In genomic region chr2:45242161-45242741, GRCh38 we compare ENCODE assay signal across 9 cellular contexts.
DNase-seq lines count a peak whose midpoint lies in the region; ATAC-seq and TF ChIP-seq lines count a peak whose summit lies in the region.
"Had no signal": no experiment of that assay in that cellular context is flagged by ENCODE, and none has a peak within 500 bp of the region (broad histone marks: within the 10 kb centered on the region; RNA-seq: fewer than 3 reads in every experiment).

No MANE protein-coding gene starts in this region.

- H3K36me3 Mint-ChIP-seq in stimulated activated memory B cell treated with anti-CD40 and anti-IgM and Interleukin-4, amounts not matched to agents 10 μg/mL and 1 μg/mL and 100 μg/mL, for 72 hours, result no peaks in the 10 kb centered on the region
- H3K36me3 Mint-ChIP-seq in naive thymus-derived CD8-positive, alpha-beta T cell, result no peaks in the 10 kb centered on the region

- H4K20me1 ChIP-seq in OCI-LY7 (ENCODE audit: insufficient read depth, low read length), result no peaks in the 10 kb centered on the region

- no peak overlapping the region for H3K4me3 ChIP-seq in OCI-LY7 (ENCODE audit: low read depth, low read length, poor library complexity, severe bottlenecking)
- no peak overlapping the region for H3K4me3 ChIP-seq in gastroesophageal sphincter

- TF ChIP-seq RAD21 in Ishikawa (IDR thresholded peaks at IDR 0.05; ENCODE audit: low read depth), result no peak

- H3K4me1 Mint-ChIP-seq in stimulated activated memory B cell treated with anti-CD40 and anti-IgM and Interleukin-4, amounts not matched to agents 10 μg/mL and 1 μg/mL and 100 μg/mL, for 72 hours, result no peaks in the 10 kb centered on the region
- H3K4me1 Mint-ChIP-seq in naive thymus-derived CD8-positive, alpha-beta T cell, result no peaks in the 10 kb centered on the region

- no peaks in the 10 kb centered on the region for H3K9me2 ChIP-seq in OCI-LY7 (ENCODE audit: insufficient read depth, low read length)

- H3K27me3 ChIP-seq in gastroesophageal sphincter, result no peaks in the 10 kb centered on the region

- no TSS peak for BruUV-seq in OCI-LY7 (replicated peaks; lab: Mats Ljungman, UMichigan)

- no peak overlapping the region for H3K27ac Mint-ChIP-seq in stimulated activated memory B cell treated with anti-CD40 and anti-IgM and Interleukin-4, amounts not matched to agents 10 μg/mL and 1 μg/mL and 100 μg/mL, for 72 hours
- no peak overlapping the region for H3K27ac Mint-ChIP-seq in naive thymus-derived CD8-positive, alpha-beta T cell

- ATAC-seq in gastroesophageal sphincter, result peak; percentile 52
- ATAC-seq in stimulated activated memory B cell treated with anti-CD40 and anti-IgM and Interleukin-4, amounts not matched to agents 10 μg/mL and 1 μg/mL and 100 μg/mL, for 72 hours, result no peak
- ATAC-seq in naive thymus-derived CD8-positive, alpha-beta T cell, result no peak

- peaks cover 13% of the 10 kb centered on the region for H3K27me3 Mint-ChIP-seq in stimulated activated memory B cell treated with anti-CD40 and anti-IgM and Interleukin-4, amounts not matched to agents 10 μg/mL and 1 μg/mL and 100 μg/mL, for 72 hours
- H3K27me3 Mint-ChIP-seq in naive thymus-derived CD8-positive, alpha-beta T cell, result peaks cover 0 to 20% (median 10%) of the 10 kb centered on the region in 5 donors

- no peak overlapping the region for H3K4me2 ChIP-seq in OCI-LY7 (ENCODE audit: low read length)

- CTCF ChIA-PET in OCI-LY7 (lab: Charles Lee; ENCODE audit: unreplicated experiment), result no interaction called here

- POLR2A ChIA-PET in OCI-LY7 (lab: Charles Lee), result interaction anchor here (0.7 to 2.0 kb wide), 4 partner anchors 9 to 76 kb away, joined by 3 to 6 read pairs (median 3); no protein-coding TSS in a partner anchor
- POLR2A ChIA-PET in naive thymus-derived CD8-positive, alpha-beta T cell (lab: Charles Lee), result no interaction called here

- TF ChIP-seq CTCF in OCI-LY7 (conservative IDR thresholded peaks at IDR 0.05; ENCODE audit: low read length) (no peak), gastroesophageal sphincter (IDR thresholded peaks at IDR 0.05) (no peak)

- H3K4me1 ChIP-seq in OCI-LY7 (ENCODE audit: insufficient read depth, low read length, poor library complexity, severe bottlenecking) (peaks cover 8% of the 10 kb centered on the region), gastroesophageal sphincter (peaks cover 0 to 22% (median 8%) of the 10 kb centered on the region in 3 donors)

- H3K4me3 Mint-ChIP-seq in stimulated activated memory B cell treated with anti-CD40 and anti-IgM and Interleukin-4, amounts not matched to agents 10 μg/mL and 1 μg/mL and 100 μg/mL, for 72 hours, result no peak overlapping the region
- no peak overlapping the region for H3K4me3 Mint-ChIP-seq in naive thymus-derived CD8-positive, alpha-beta T cell

- H3K9me3 Mint-ChIP-seq in stimulated activated memory B cell treated with anti-CD40 and anti-IgM and Interleukin-4, amounts not matched to agents 10 μg/mL and 1 μg/mL and 100 μg/mL, for 72 hours, result no peaks in the 10 kb centered on the region
- peaks cover 0 to 2% (median 0%) of the 10 kb centered on the region in 9 donors for H3K9me3 Mint-ChIP-seq in naive thymus-derived CD8-positive, alpha-beta T cell

- WGBS in gastroesophageal sphincter (ENCODE audit: low coverage in 1 of 2), 2 donors, result 0 to 7% methylated on average over 1 of the region's 6 CpGs

- DNase-seq in OCI-LY7 (ENCODE audit: low spot score) (no peak), renal cortical epithelial cell (ENCODE audit: low read depth) (peak; percentile 26), inferior parietal cortex (ENCODE audit: extremely low spot score) (no peak), C1 segment of cervical spinal cord (lab: John Stamatoyannopoulos, UW) (no peak)
- no peak for DNase-seq in naive thymus-derived CD8-positive, alpha-beta T cell
- DNase-seq: mesendoderm had no signal

- H3K27ac ChIP-seq in OCI-LY7 (ENCODE audit: low read depth, low read length, poor library complexity, severe bottlenecking), result no peak overlapping the region
- peak overlapping the region in 3 of 4 donors; percentile 21 to 53 (median 46) for H3K27ac ChIP-seq in gastroesophageal sphincter

- no peaks in the 10 kb centered on the region for H3K79me2 ChIP-seq in OCI-LY7 (ENCODE audit: insufficient read depth, low read depth, low read length)

- H2AFZ ChIP-seq in OCI-LY7 (ENCODE audit: low read length), result peak overlapping the region; percentile 38; the same call in 1 of the 2 replicates

- intact Hi-C loops in OCI-LY7 (cut with micrococcal nuclease; ENCODE audit: unreplicated experiment), result no loop called here

- no peaks in the 10 kb centered on the region for H3K36me3 ChIP-seq in OCI-LY7 (ENCODE audit: insufficient read depth, low read length)
- no peaks in the 10 kb centered on the region for H3K36me3 ChIP-seq in gastroesophageal sphincter

- no peak for TF ChIP-seq POLR2A in gastroesophageal sphincter (IDR thresholded peaks at IDR 0.05)

- TF ChIP-seq EP300 in Ishikawa (IDR thresholded peaks at IDR 0.05; ENCODE audit: borderline replicate concordance), result no peak
- TF ChIP-seq EP300 in gastroesophageal sphincter (IDR thresholded peaks at IDR 0.05), result no peak

- H3K9me3 ChIP-seq in OCI-LY7 (ENCODE audit: low read length) (no peaks in the 10 kb centered on the region), gastroesophageal sphincter (no peaks in the 10 kb centered on the region)

TF ChIP-seq in Ishikawa, 13 proteins besides CTCF, POLR2A, EP300 and RAD21:
- TF ChIP-seq TAF1 (IDR thresholded peaks at IDR 0.05; ENCODE audit: low read depth) (no peak), TCF12 (IDR thresholded peaks at IDR 0.05; ENCODE audit: low read depth) (no peak), MAX (IDR thresholded peaks at IDR 0.05) (no peak), USF1 (IDR thresholded peaks at IDR 0.05) (peak; percentile 86), EGR1 (IDR thresholded peaks at IDR 0.05) (0 out of 2 replicates have a peak, but pooled peaks have one; percentile 22)
